ENCODE assay signal across 22 cellular contexts in genomic region chr17:83173180-83173996, GRCh38.
A peak's percentile ranks its signal among the peaks of the same experiment; 100 is the strongest.
DNase-seq lines count a peak whose midpoint lies in the region; ATAC-seq, FAIRE-seq and TF ChIP-seq lines count a peak whose summit lies in the region.
"Had no signal": no experiment of that assay in that cellular context is flagged by ENCODE, and none has a peak within 500 bp of the region (broad histone marks: within the 10 kb centered on the region; RNA-seq: fewer than 3 reads in every experiment).

No MANE protein-coding gene starts in this region.

- H3K4me2 ChIP-seq in HepG2 (ENCODE audit: low read depth, low read length): 0 out of 2 replicates have a peak overlapping the region, but pooled peaks have one; percentile 14
- H3K4me2 ChIP-seq: A549 had no signal

- H2AFZ ChIP-seq in HepG2 (ENCODE audit: low read length): no peak overlapping the region

- no peaks in the 10 kb centered on the region for H3K4me1 Mint-ChIP-seq in stimulated activated naive CD8-positive, alpha-beta T cell treated with anti-CD3 and anti-CD28 coated beads, Interleukin-15, amount 100 ng/mL, for 72 hours
- H3K4me1 Mint-ChIP-seq: activated naive CD4-positive, alpha-beta T cell treated with anti-CD3 and anti-CD28 coated beads, Interleukin-2, amount 10 ng/mL, durations not matched to agents 7 days and 5 days had no signal

- TF ChIP-seq RAD21 in HepG2 (CRISPR knock-in tag; IDR thresholded peaks at IDR 0.05): no peak

- peaks cover 14% of the 10 kb centered on the region; the same call in 1 of the 2 replicates for H4K20me1 ChIP-seq in HepG2 (ENCODE audit: insufficient read depth, low read length)

- no peak for FAIRE-seq in HepG2 (lab: Jason Lieb, UNC)
- FAIRE-seq: A549, astrocyte, colon had no signal

- in situ Hi-C loops in Panc1 (cut with HindIII; ENCODE audit: low pct_unique_long_range_greater_than_20kb, low sequenced_read_pairs) (no loop called here), HepG2 (cut with HindIII; ENCODE audit: extremely low pct_ligation_motif_present, low pct_unique_long_range_greater_than_20kb) (no loop called here)

- peaks cover 0 to 4% of the 10 kb centered on the region in 2 donors for H3K9me3 Mint-ChIP-seq in stimulated activated naive CD8-positive, alpha-beta T cell treated with anti-CD3 and anti-CD28 coated beads, Interleukin-15, amount 100 ng/mL, for 72 hours
- H3K9me3 Mint-ChIP-seq: activated naive CD4-positive, alpha-beta T cell treated with anti-CD3 and anti-CD28 coated beads, Interleukin-2, amount 10 ng/mL, durations not matched to agents 7 days and 5 days; stimulated activated effector memory CD8-positive, alpha-beta T cell treated with anti-CD3 and anti-CD28 coated beads, Interleukin-12 subunit alpha, Interleukin-12 subunit beta, amount 100 ng/mL, for 72 hours; T-helper 1 cell treated with Interleukin-12 subunit alpha and Interleukin-12 subunit beta and Interleukin-4 antibody, amounts not matched to agents 30 μg/mL and 1 μg/mL, for 36 hours had no signal

- POLR2A ChIA-PET in Panc1 (lab: Charles Lee): no interaction called here
- POLR2A ChIA-PET in HepG2 (lab: Yijun Ruan, JAX): interaction anchor here (1.3 kb wide), 1 partner anchor 22 kb away, joined by 6 read pairs; no protein-coding TSS in a partner anchor

- no peak for TF ChIP-seq EP300 in HepG2 (IDR thresholded peaks at IDR 0.05; ENCODE audit: low read depth in 2 of 2, low read length in 2 of 2)
- no peak for TF ChIP-seq EP300 in HepG2 (CRISPR knock-in tag; IDR thresholded peaks at IDR 0.05; ENCODE audit: borderline replicate concordance)

- no peaks in the 10 kb centered on the region for H3K4me1 ChIP-seq in Panc1 (ENCODE audit: control insufficient read depth, insufficient read depth, low read length)
- peaks cover 25% of the 10 kb centered on the region for H3K4me1 ChIP-seq in HepG2 (ENCODE audit: insufficient read depth, low read length)

- H3K9me3 ChIP-seq in Panc1 (ENCODE audit: control insufficient read depth, insufficient read depth, low read depth, low read length) (no peaks in the 10 kb centered on the region), HepG2 (ENCODE audit: low read length) (no peaks in the 10 kb centered on the region)
- H3K9me3 ChIP-seq: prostate gland, tibial artery had no signal

- H3K27me3 Mint-ChIP-seq in stimulated activated naive CD8-positive, alpha-beta T cell treated with anti-CD3 and anti-CD28 coated beads, Interleukin-15, amount 100 ng/mL, for 72 hours: peaks cover 13% of the 10 kb centered on the region

- peak; percentile 49 for DNase-seq in activated CD8-positive, alpha-beta memory T cell treated with anti-CD3 and anti-CD28 coated beads for 24 hours
- no peak for DNase-seq in activated CD8-positive, alpha-beta memory T cell treated with anti-CD3 and anti-CD28 coated beads, Interleukin-2, amount 50 U/mL, for 4 hours
- DNase-seq in Panc1 (ENCODE audit: low read depth, low spot score) (no peak), HepG2 (ENCODE audit: low spot score) (no peak), globus pallidus (ENCODE audit: low spot score) (no peak), H4 (ENCODE audit: low spot score) (no peak), MV-4-11 (lab: John Stamatoyannopoulos, UW) (no peak)
- DNase-seq in stimulated activated naive CD8-positive, alpha-beta T cell treated with anti-CD3 and anti-CD28 coated beads, Interleukin-15, amount 100 ng/mL, for 72 hours: no peak
- DNase-seq: activated naive CD4-positive, alpha-beta T cell treated with anti-CD3 and anti-CD28 coated beads, Interleukin-2, amount 10 ng/mL, durations not matched to agents 7 days and 5 days; CD4-positive, CD25-positive, alpha-beta regulatory T cell; DMS79 treated with DMSO at 0.1 percent for 48 hours; foreskin fibroblast; NCI-H187 treated with DMSO at 0.1 percent for 48 hours; NCI-H446 had no signal

- no peak for TF ChIP-seq CTCF in Panc1 (IDR thresholded peaks at IDR 0.05)
- TF ChIP-seq CTCF in HepG2 (CRISPR knock-in tag; IDR thresholded peaks at IDR 0.05): no peak

- no peak overlapping the region for H3K4me3 ChIP-seq in Panc1 (ENCODE audit: low read depth in 2 of 2, low read length in 2 of 2)
- H3K4me3 ChIP-seq in HepG2 (replicated peaks in 1 of 3; ENCODE audit: insufficient read depth in 1 of 3, low read depth in 2 of 3, low read length in 3 of 3): no peak overlapping the region
- H3K4me3 ChIP-seq: A549, prostate gland, tibial artery had no signal

- CTCF ChIA-PET in Panc1 (lab: Charles Lee): no interaction called here
- CTCF ChIA-PET in HepG2 (lab: Yijun Ruan, JAX; ENCODE audit: low intra/inter-chr PET ratio, low total read pairs): no interaction called here

- WGBS in HepG2 (ENCODE audit: low lambda C conversion rate): 64% methylated on average over 23 of the region's 27 CpGs

- ATAC-seq in Panc1 (peak; percentile 49), HepG2 (peak; percentile 55)
- peak; percentile 20 for ATAC-seq in stimulated activated naive CD8-positive, alpha-beta T cell treated with anti-CD3 and anti-CD28 coated beads, Interleukin-15, amount 100 ng/mL, for 72 hours
- ATAC-seq: activated CD4-positive, CD25-positive, alpha-beta regulatory T cell treated with anti-CD3 and anti-CD28 coated beads, Interleukin-2, amount 50 U/mL, for 24 hours had no signal

- no peak for TF ChIP-seq POLR2A in HepG2 (IDR thresholded peaks at IDR 0.05; ENCODE audit: insufficient read depth in 1 of 2, low read depth in 2 of 2, low read length in 2 of 2)

- H3K9ac ChIP-seq in HepG2 (ENCODE audit: insufficient read depth, low read depth, low read length): no peak overlapping the region

- H3K79me2 ChIP-seq in HepG2 (ENCODE audit: insufficient read depth, low read length): no peaks in the 10 kb centered on the region

- BruUV-seq in Panc1 (replicated peaks; lab: Mats Ljungman, UMichigan) (no TSS peak), HepG2 (replicated peaks; lab: Mats Ljungman, UMichigan) (no TSS peak)

- intact Hi-C loops in Panc1 (cut with micrococcal nuclease; ENCODE audit: unreplicated experiment): no loop called here
- intact Hi-C loops in HepG2 (cut with micrococcal nuclease; ENCODE audit: unreplicated experiment): no loop called here

- H3K27ac Mint-ChIP-seq in stimulated activated naive CD8-positive, alpha-beta T cell treated with anti-CD3 and anti-CD28 coated beads, Interleukin-15, amount 100 ng/mL, for 72 hours: no peak overlapping the region
- H3K27ac Mint-ChIP-seq: activated naive CD4-positive, alpha-beta T cell treated with anti-CD3 and anti-CD28 coated beads, Interleukin-2, amount 10 ng/mL, durations not matched to agents 7 days and 5 days; CD4-positive, CD25-positive, alpha-beta regulatory T cell; stimulated activated effector memory CD8-positive, alpha-beta T cell treated with anti-CD3 and anti-CD28 coated beads, Interleukin-12 subunit alpha, Interleukin-12 subunit beta, amount 100 ng/mL, for 72 hours; T-helper 1 cell treated with Interleukin-12 subunit alpha and Interleukin-12 subunit beta and Interleukin-4 antibody, amounts not matched to agents 30 μg/mL and 1 μg/mL, for 36 hours had no signal

- H3K36me3 ChIP-seq in Panc1 (ENCODE audit: control insufficient read depth, insufficient read depth, low read length): no peaks in the 10 kb centered on the region
- no peaks in the 10 kb centered on the region for H3K36me3 ChIP-seq in HepG2 (replicated peaks in 1 of 2; ENCODE audit: control insufficient read depth in 1 of 2, insufficient read depth in 2 of 2, low read length in 2 of 2)
- H3K36me3 ChIP-seq: prostate gland, tibial artery had no signal

- no peak overlapping the region for H3K27ac ChIP-seq in Panc1 (ENCODE audit: low read length)
- no peak overlapping the region for H3K27ac ChIP-seq in HepG2 (ENCODE audit: extremely low read length, insufficient read depth, low read length)
- H3K27ac ChIP-seq: A549, prostate gland, tibial artery had no signal

- peaks cover 9% of the 10 kb centered on the region for H3K27me3 ChIP-seq in Panc1 (ENCODE audit: control insufficient read depth, insufficient read depth, low read length)
- peaks cover 17 to 59% of the 10 kb centered on the region in 2 experiments for H3K27me3 ChIP-seq in HepG2 (ENCODE audit: control insufficient read depth in 1 of 2, insufficient read depth in 2 of 2, low read length in 2 of 2)

- H3K4me3 Mint-ChIP-seq in stimulated activated naive CD8-positive, alpha-beta T cell treated with anti-CD3 and anti-CD28 coated beads, Interleukin-15, amount 100 ng/mL, for 72 hours: no peak overlapping the region
- H3K4me3 Mint-ChIP-seq: activated naive CD4-positive, alpha-beta T cell treated with anti-CD3 and anti-CD28 coated beads, Interleukin-2, amount 10 ng/mL, durations not matched to agents 7 days and 5 days; CD4-positive, CD25-positive, alpha-beta regulatory T cell; stimulated activated effector memory CD8-positive, alpha-beta T cell treated with anti-CD3 and anti-CD28 coated beads, Interleukin-12 subunit alpha, Interleukin-12 subunit beta, amount 100 ng/mL, for 72 hours; T-helper 1 cell treated with Interleukin-12 subunit alpha and Interleukin-12 subunit beta and Interleukin-4 antibody, amounts not matched to agents 30 μg/mL and 1 μg/mL, for 36 hours had no signal

TF ChIP-seq in HepG2, 621 proteins besides CTCF, POLR2A, EP300 and RAD21 (continues in another document):
- no peak for TF ChIP-seq HES4 (CRISPR knock-in tag; IDR thresholded peaks at IDR 0.05; ENCODE audit: borderline replicate concordance)
